ENCODE assay signal across 13 cellular contexts in the genomic region with DNA sequence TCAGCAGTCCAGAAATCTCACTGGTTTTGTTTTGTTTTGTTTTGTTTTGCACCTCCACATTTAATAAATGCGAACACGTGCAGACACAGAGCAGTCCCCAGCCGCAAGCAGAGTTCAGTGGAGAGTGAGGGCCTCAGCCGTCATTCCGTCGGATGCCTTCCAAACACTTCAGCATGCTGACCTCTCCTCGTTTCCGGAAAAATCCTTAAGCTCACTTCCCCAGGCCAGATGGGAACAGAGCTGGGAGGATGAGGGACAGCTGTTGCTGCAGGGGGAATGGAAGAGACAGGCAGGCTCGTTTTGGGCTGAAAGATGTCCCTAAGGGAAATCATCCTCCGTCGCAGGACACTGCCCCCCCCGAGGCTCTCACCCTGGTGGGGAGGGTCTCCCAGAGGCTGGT. TPM values are rescaled to one million over a fixed set of nuclear protein-coding genes. Genes with fewer than 3 reads are reported as not detected.
"Had no signal": no experiment of that assay in that cellular context is flagged by ENCODE, and none has a peak within 500 bp of the region (broad histone marks: within the 10 kb centered on the region; RNA-seq: fewer than 3 reads in every experiment).

No MANE protein-coding gene starts in this region.

- H3K27ac Mint-ChIP-seq: activated CD8-positive, alpha-beta T cell treated with anti-CD3 and anti-CD28 coated beads, Interleukin-2, amount 10 ng/mL, durations not matched to agents 7 days and 5 days; activated naive CD4-positive, alpha-beta T cell treated with anti-CD3 and anti-CD28 coated beads for 36 hours; T-helper 1 cell treated with Interleukin-12 subunit alpha and Interleukin-12 subunit beta and Interleukin-4 antibody, amounts not matched to agents 30 μg/mL and 1 μg/mL, for 36 hours; WTC11 had no signal

- H3K4me3 ChIP-seq: cardiac muscle cell, colonic mucosa, gastroesophageal sphincter, neural progenitor cell, skin epidermis, tibial nerve had no signal

- ATAC-seq: activated CD8-positive, alpha-beta T cell treated with anti-CD3 and anti-CD28 coated beads, Interleukin-2, amount 10 ng/mL, durations not matched to agents 7 days and 5 days; gastroesophageal sphincter; WTC11 had no signal

- H3K4me1 ChIP-seq: colonic mucosa, gastroesophageal sphincter, neural progenitor cell, tibial nerve had no signal

- H3K27ac ChIP-seq: cardiac muscle cell, colonic mucosa, gastroesophageal sphincter, neural progenitor cell, tibial nerve had no signal

- H3K27me3 ChIP-seq: cardiac muscle cell, colonic mucosa, gastroesophageal sphincter, neural progenitor cell, tibial nerve had no signal

- DNase-seq: activated CD4-positive, alpha-beta T cell treated with anti-CD3 and anti-CD28 coated beads for 48 hours; activated CD8-positive, alpha-beta T cell treated with anti-CD3 and anti-CD28 coated beads, Interleukin-2, amount 10 ng/mL, durations not matched to agents 7 days and 5 days; activated naive CD4-positive, alpha-beta T cell treated with anti-CD3 and anti-CD28 coated beads for 36 hours; colonic mucosa; effector CD4-positive, alpha-beta T cell; hypothalamus had no signal

- H3K9me3 ChIP-seq: colonic mucosa had no signal

- H3K36me3 ChIP-seq: cardiac muscle cell, colonic mucosa, gastroesophageal sphincter, neural progenitor cell, tibial nerve had no signal

- H3K4me3 Mint-ChIP-seq: activated CD8-positive, alpha-beta T cell treated with anti-CD3 and anti-CD28 coated beads, Interleukin-2, amount 10 ng/mL, durations not matched to agents 7 days and 5 days; activated naive CD4-positive, alpha-beta T cell treated with anti-CD3 and anti-CD28 coated beads for 36 hours; neural progenitor cell; T-helper 1 cell treated with Interleukin-12 subunit alpha and Interleukin-12 subunit beta and Interleukin-4 antibody, amounts not matched to agents 30 μg/mL and 1 μg/mL, for 36 hours; WTC11 had no signal

RNA-seq across cellular contexts. Expression of a gene that starts 17.2 kb away (rescaled TPM):
- total RNA-seq: activated CD8-positive, alpha-beta T cell treated with anti-CD3 and anti-CD28 coated beads, Interleukin-2, amount 10 ng/mL, durations not matched to agents 7 days and 5 days; activated naive CD4-positive, alpha-beta T cell treated with anti-CD3 and anti-CD28 coated beads for 36 hours had no signal
